7 cellular contexts compared by ENCODE assay signal in genomic region chr1:21024136-21024896, GRCh38.
A peak's percentile ranks its signal among the peaks of the same experiment; 100 is the strongest.
DNase-seq lines count a peak whose midpoint lies in the region; ATAC-seq, FAIRE-seq and TF ChIP-seq lines count a peak whose summit lies in the region.
"Not testable (repeated sequence)": the region's sequence is repeated elsewhere in the genome, so short reads cannot be mapped to it uniquely, and the experiment has no call there.

No MANE protein-coding gene starts in this region.

- 80% methylated on average over 8 of the region's 26 CpGs for WGBS in hepatocyte (ENCODE audit: low lambda C conversion rate, missing lambda C conversion rate)
- WGBS in HepG2 (ENCODE audit: low lambda C conversion rate) = 55% methylated on average over 7 of the region's 26 CpGs
- no CpG with 5 or more reads among the region's 26 CpGs for WGBS in trophoblast cell (ENCODE audit: extremely low coverage, insufficient coverage, insufficient read length)

- H2BK5ac ChIP-seq in trophoblast cell (ENCODE audit: low read depth, low read length, poor library complexity) = not testable (repeated sequence)

- peaks cover 61% of the 10 kb centered on the region for H3K79me2 ChIP-seq in hepatocyte
- H3K79me2 ChIP-seq in HepG2 (ENCODE audit: insufficient read depth, low read length) = peaks cover 16% of the 10 kb centered on the region
- H3K79me2 ChIP-seq in trophoblast cell (ENCODE audit: control insufficient read depth, insufficient read depth, low read length, poor library complexity) = not testable (repeated sequence)

- H4K91ac ChIP-seq in trophoblast cell (ENCODE audit: low read depth, low read length) = not testable (repeated sequence)

- not testable (repeated sequence) for H3K9ac ChIP-seq in HepG2 (ENCODE audit: insufficient read depth, low read depth, low read length); trophoblast cell (ENCODE audit: low read length)

- not testable (repeated sequence) for TF ChIP-seq RAD21 in HepG2 (CRISPR knock-in tag; IDR thresholded peaks at IDR 0.05)

- not testable (repeated sequence) for H4K12ac ChIP-seq in trophoblast cell (ENCODE audit: low read depth, low read length)

- CTCF ChIA-PET in HepG2 (lab: Yijun Ruan, JAX; ENCODE audit: low intra/inter-chr PET ratio, low total read pairs) = not testable (repeated sequence)

- H2BK120ac ChIP-seq in trophoblast cell (ENCODE audit: insufficient read depth, low read length, poor library complexity) = not testable (repeated sequence)

- peak overlapping the region; percentile 72 for H3K27ac ChIP-seq in 22Rv1
- peak overlapping the region; percentile 94 for H3K27ac ChIP-seq in WERI-Rb-1
- peak overlapping the region; percentile 67 for H3K27ac ChIP-seq in hepatocyte
- H3K27ac ChIP-seq in HepG2 (ENCODE audit: extremely low read length, insufficient read depth, low read length) = peak overlapping the region; percentile 82
- H3K27ac ChIP-seq in trophoblast cell (ENCODE audit: low read depth, low read length) = peak overlapping the region; percentile 67
- peak overlapping the region; percentile 62 to 95 (median 78) for H3K27ac ChIP-seq in gastrocnemius medialis
- H3K27ac ChIP-seq in uterus = peak overlapping the region; percentile 89 to 97

- intact Hi-C loops in HepG2 (cut with micrococcal nuclease; ENCODE audit: unreplicated experiment); gastrocnemius medialis (cut with DNase I; ENCODE audit: low total_unique reads); uterus (cut with DNase I; ENCODE audit: low total_unique reads): not testable (repeated sequence)

- H2BK12ac ChIP-seq in trophoblast cell (ENCODE audit: low read length) = not testable (repeated sequence)

- TF ChIP-seq CTCF in 22Rv1 (IDR thresholded peaks at IDR 0.05); WERI-Rb-1 (IDR thresholded peaks at IDR 0.05; ENCODE audit: low read depth, low read length); hepatocyte (IDR thresholded peaks at IDR 0.05; ENCODE audit: poor library complexity); HepG2 (CRISPR knock-in tag; IDR thresholded peaks at IDR 0.05); gastrocnemius medialis (IDR thresholded peaks at IDR 0.05 in 4 of 5, conservative IDR thresholded peaks at IDR 0.05 in 1 of 5); uterus (IDR thresholded peaks at IDR 0.05): not testable (repeated sequence)

- not testable (repeated sequence) for H4K20me1 ChIP-seq in hepatocyte (ENCODE audit: insufficient read depth, poor library complexity, severe bottlenecking); HepG2 (ENCODE audit: insufficient read depth, low read length)

- not testable (repeated sequence) for FAIRE-seq in HepG2 (lab: Jason Lieb, UNC)

- ATAC-seq in HepG2, gastrocnemius medialis: not testable (repeated sequence)

- H2AK5ac ChIP-seq in trophoblast cell (ENCODE audit: low read length) = not testable (repeated sequence)

- POLR2A ChIA-PET in HepG2 (lab: Yijun Ruan, JAX) = not testable (repeated sequence)

- not testable (repeated sequence) for H3K4ac ChIP-seq in trophoblast cell (ENCODE audit: low read depth, low read length)

- H3K14ac ChIP-seq in trophoblast cell (ENCODE audit: low read length) = not testable (repeated sequence)

- not testable (repeated sequence) for DNase-seq in WERI-Rb-1; hepatocyte (ENCODE audit: low spot score); HepG2 (ENCODE audit: low spot score); trophoblast cell; gastrocnemius medialis; uterus

- H4K8ac ChIP-seq in trophoblast cell (ENCODE audit: low read depth, low read length) = not testable (repeated sequence)

- not testable (repeated sequence) for H2AFZ ChIP-seq in hepatocyte; HepG2 (ENCODE audit: low read length); trophoblast cell (ENCODE audit: insufficient read depth, low read length, poor library complexity)

- H3K4me2 ChIP-seq in hepatocyte; HepG2 (ENCODE audit: low read depth, low read length); trophoblast cell (ENCODE audit: low read length): not testable (repeated sequence)

- H3K36me3 ChIP-seq in WERI-Rb-1; hepatocyte (replicated peaks; ENCODE audit: insufficient read depth, low read depth); HepG2 (replicated peaks in 1 of 2; ENCODE audit: control insufficient read depth in 1 of 2, insufficient read depth in 2 of 2, low read length in 2 of 2); trophoblast cell (ENCODE audit: control insufficient read depth in 1 of 2, insufficient read depth in 2 of 2, low read length in 2 of 2); gastrocnemius medialis; uterus: not testable (repeated sequence)

- not testable (repeated sequence) for H3K9me3 ChIP-seq in WERI-Rb-1 (ENCODE audit: severe bottlenecking); hepatocyte (ENCODE audit: low read depth); HepG2 (ENCODE audit: low read length); trophoblast cell (ENCODE audit: insufficient read depth, low read depth, low read length); gastrocnemius medialis; uterus

- H3K79me1 ChIP-seq in trophoblast cell (ENCODE audit: low read length) = not testable (repeated sequence)

- TF ChIP-seq EP300 in HepG2 (IDR thresholded peaks at IDR 0.05; ENCODE audit: low read depth in 2 of 2, low read length in 2 of 2); HepG2 (CRISPR knock-in tag; IDR thresholded peaks at IDR 0.05; ENCODE audit: borderline replicate concordance): not testable (repeated sequence)

- H3K27me3 ChIP-seq in WERI-Rb-1 (ENCODE audit: insufficient read depth, low read depth, severe bottlenecking); hepatocyte; HepG2 (ENCODE audit: control insufficient read depth in 1 of 2, insufficient read depth in 2 of 2, low read length in 2 of 2); trophoblast cell (ENCODE audit: insufficient read depth, low read length); gastrocnemius medialis; uterus: not testable (repeated sequence)

- H3K4me1 ChIP-seq in hepatocyte (ENCODE audit: insufficient read depth) (peaks cover 30% of the 10 kb centered on the region), HepG2 (ENCODE audit: insufficient read depth, low read length) (peaks cover 71% of the 10 kb centered on the region), trophoblast cell (ENCODE audit: control insufficient read depth in 1 of 2, insufficient read depth in 2 of 2, low read length in 2 of 2) (peaks cover 2 to 13% of the 10 kb centered on the region in 2 experiments), gastrocnemius medialis (peaks cover 30 to 31% of the 10 kb centered on the region in 2 donors)
- H3K4me1 ChIP-seq in uterus = not testable (repeated sequence)

- not testable (repeated sequence) for H3K23ac ChIP-seq in trophoblast cell (ENCODE audit: low read length)

- not testable (repeated sequence) for H3K18ac ChIP-seq in trophoblast cell (ENCODE audit: low read length)

- in situ Hi-C loops in HepG2 (cut with HindIII; ENCODE audit: extremely low pct_ligation_motif_present, low pct_unique_long_range_greater_than_20kb); gastrocnemius medialis (cut with MboI; ENCODE audit: low sequenced_read_pairs in 4 of 4): not testable (repeated sequence)

- TF ChIP-seq POLR2A in HepG2 (IDR thresholded peaks at IDR 0.05; ENCODE audit: insufficient read depth in 1 of 2, low read depth in 2 of 2, low read length in 2 of 2); gastrocnemius medialis (IDR thresholded peaks at IDR 0.05); uterus (IDR thresholded peaks at IDR 0.05): not testable (repeated sequence)

- H3K4me3 ChIP-seq in WERI-Rb-1 (ENCODE audit: low read depth, low read length) = peak overlapping the region; percentile 31
- not testable (repeated sequence) for H3K4me3 ChIP-seq in hepatocyte; HepG2 (replicated peaks in 1 of 3; ENCODE audit: insufficient read depth in 1 of 3, low read depth in 2 of 3, low read length in 3 of 3); trophoblast cell (ENCODE audit: low read depth, low read length); gastrocnemius medialis; uterus

- not testable (repeated sequence) for H3K9me2 ChIP-seq in hepatocyte (replicated peaks; ENCODE audit: insufficient read depth)

- BruUV-seq in HepG2 (replicated peaks; lab: Mats Ljungman, UMichigan) = not testable (repeated sequence)

TF ChIP-seq in HepG2, 621 proteins besides CTCF, POLR2A, EP300 and RAD21 (continues in another document):
- TF ChIP-seq SOX13, SOX6 (IDR thresholded peaks at IDR 0.05): not testable (repeated sequence)
- TF ChIP-seq SOX13 (CRISPR knock-in tag; conservative IDR thresholded peaks at IDR 0.05 in 1 of 2, IDR thresholded peaks at IDR 0.05 in 1 of 2) (peak in 1 of 2 experiments; percentile 63; a peak in 2 of 4 replicates), MED1 (CRISPR knock-in tag; IDR thresholded peaks at IDR 0.05) (peak; percentile 24; the same call in 1 of the 2 replicates), SOX6 (CRISPR knock-in tag; IDR thresholded peaks at IDR 0.05) (0 out of 2 replicates have a peak, but pooled peaks have one; percentile 40)
